In the genomic region with DNA sequence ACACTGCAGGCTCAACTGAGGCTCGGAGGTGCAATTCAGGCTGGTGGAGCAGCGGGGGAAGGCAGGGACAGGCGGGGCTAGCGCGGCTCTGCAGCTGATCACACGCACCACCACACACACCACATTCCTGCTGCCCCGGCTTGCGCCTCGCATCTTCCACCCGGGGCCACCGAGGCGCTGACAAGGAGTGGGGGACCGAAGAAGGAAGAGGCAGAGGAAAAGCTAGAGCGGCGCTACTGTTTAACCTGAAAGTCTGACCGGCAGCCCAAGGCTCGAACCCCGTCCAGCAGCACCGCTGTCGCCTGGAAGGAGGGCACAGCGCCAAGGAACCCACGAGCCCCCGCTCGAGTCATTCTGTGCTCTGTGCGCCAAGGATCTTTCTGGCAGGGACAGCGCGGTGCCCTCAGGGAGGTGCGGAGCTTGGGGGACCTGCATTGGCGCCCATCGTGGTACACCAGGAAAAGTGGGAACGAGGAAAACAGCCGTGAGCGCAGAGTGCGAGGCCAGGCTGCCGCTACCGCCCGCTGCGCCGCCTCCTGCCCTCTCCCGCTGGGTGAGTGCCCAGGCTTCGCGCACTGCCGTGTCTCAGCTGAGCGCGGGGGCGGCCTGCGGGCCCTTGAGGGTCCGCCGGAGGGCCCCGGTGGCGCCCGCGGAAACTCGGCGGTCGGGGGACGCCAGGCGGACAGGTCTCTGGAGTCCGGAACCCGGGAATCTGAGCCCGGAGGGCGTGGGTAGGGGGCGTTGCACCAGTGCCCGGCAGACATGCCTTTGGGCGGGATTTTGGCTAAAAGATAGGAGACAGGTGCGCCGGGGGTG, we compare ENCODE assay signal across 9 cellular contexts. TPM values are rescaled to one million over a fixed set of nuclear protein-coding genes. Genes with fewer than 3 reads are reported as not detected.
DNase-seq lines count a peak whose midpoint lies in the region; ATAC-seq, FAIRE-seq and TF ChIP-seq lines count a peak whose summit lies in the region.
"Had no signal": no experiment of that assay in that cellular context is flagged by ENCODE, and none has a peak within 500 bp of the region (broad histone marks: within the 10 kb centered on the region; RNA-seq: fewer than 3 reads in every experiment).

No MANE protein-coding gene starts in this region.

- H3K4me1 Mint-ChIP-seq in brain = peaks cover 37% of the 10 kb centered on the region

- 19% methylated on average over 26 of the region's 67 CpGs for WGBS in HepG2 (ENCODE audit: low lambda C conversion rate)
- 4 to 5% methylated on average over 13 to 25 of the region's 67 CpGs for WGBS in thyroid gland, 2 donors

- H3K36me3 Mint-ChIP-seq in brain = no peaks in the 10 kb centered on the region

- TF ChIP-seq CTCF in brain (conservative IDR thresholded peaks at IDR 0.05) = no peak
- no peak for TF ChIP-seq CTCF in HepG2 (CRISPR knock-in tag; IDR thresholded peaks at IDR 0.05)
- no peak for TF ChIP-seq CTCF in thyroid gland (IDR thresholded peaks at IDR 0.05)

- no peaks in the 10 kb centered on the region for H3K79me2 ChIP-seq in HepG2 (ENCODE audit: insufficient read depth, low read length)

- no peak for TF ChIP-seq RAD21 in HepG2 (CRISPR knock-in tag; IDR thresholded peaks at IDR 0.05)

- peak; percentile 81 for ATAC-seq in HepG2

- TF ChIP-seq EP300 in HepG2 (IDR thresholded peaks at IDR 0.05; ENCODE audit: low read depth in 2 of 2, low read length in 2 of 2) = no peak
- TF ChIP-seq EP300 in HepG2 (CRISPR knock-in tag; IDR thresholded peaks at IDR 0.05; ENCODE audit: borderline replicate concordance) = no peak

- H3K4me3 Mint-ChIP-seq in brain = peak overlapping the region; percentile 84 to 94 (median 91)

- in situ Hi-C loops in HepG2 (cut with HindIII; ENCODE audit: extremely low pct_ligation_motif_present, low pct_unique_long_range_greater_than_20kb) = no loop called here

- H3K36me3 ChIP-seq in HepG2 (replicated peaks in 1 of 2; ENCODE audit: control insufficient read depth in 1 of 2, insufficient read depth in 2 of 2, low read length in 2 of 2) = no peaks in the 10 kb centered on the region
- H3K36me3 ChIP-seq in thyroid gland = no peaks in the 10 kb centered on the region

- CTCF ChIA-PET in HepG2 (lab: Yijun Ruan, JAX; ENCODE audit: low intra/inter-chr PET ratio, low total read pairs) = no interaction called here

- H3K27me3 ChIP-seq in HepG2 (ENCODE audit: control insufficient read depth in 1 of 2, insufficient read depth in 2 of 2, low read length in 2 of 2) (peaks cover 0 to 20% of the 10 kb centered on the region in 2 experiments; a peak in 3 of 5 replicates), thyroid gland (peaks cover 20% of the 10 kb centered on the region)

- H3K4me1 ChIP-seq in HepG2 (ENCODE audit: insufficient read depth, low read length) (no peaks in the 10 kb centered on the region), thyroid gland (peaks cover 0 to 22% of the 10 kb centered on the region in 2 donors)

- H3K4me2 ChIP-seq in HepG2 (ENCODE audit: low read depth, low read length) = peak overlapping the region; percentile 41; the same call in 1 of the 2 replicates

- peaks cover 0 to 7% (median 3%) of the 10 kb centered on the region in 5 experiments for H3K9me3 Mint-ChIP-seq in brain

- H3K27ac ChIP-seq in HepG2 (ENCODE audit: extremely low read length, insufficient read depth, low read length) (no peak overlapping the region), thyroid gland (no peak overlapping the region)

- H4K20me1 ChIP-seq in HepG2 (ENCODE audit: insufficient read depth, low read length) = no peaks in the 10 kb centered on the region

- no peaks in the 10 kb centered on the region for H3K9me3 ChIP-seq in HepG2 (ENCODE audit: low read length)
- no peaks in the 10 kb centered on the region for H3K9me3 ChIP-seq in thyroid gland

- FAIRE-seq in HepG2 (lab: Jason Lieb, UNC) = no peak

- BruUV-seq in HepG2 (replicated peaks; lab: Mats Ljungman, UMichigan) = no TSS peak

- POLR2A ChIA-PET in HepG2 (lab: Yijun Ruan, JAX) = no interaction called here

- DNase-seq in NCI-H1105 (lab: John Stamatoyannopoulos, UW) = peak; percentile 41
- DNase-seq in HepG2 (ENCODE audit: low spot score) = no peak
- DNase-seq in thyroid gland = peak; percentile 16 to 29
- no peak for DNase-seq in HPDE6-E6E7 (ENCODE audit: extremely low spot score)
- no peak for DNase-seq in T1000 (lab: John Stamatoyannopoulos, UW)
- DNase-seq in GF-D8 (lab: John Stamatoyannopoulos, UW) = no peak
- DNase-seq: IMR-90 had no signal

- peak overlapping the region in 1 of 3 experiments; percentile 23; a peak in 1 of 6 replicates for H3K4me3 ChIP-seq in HepG2 (replicated peaks in 1 of 3; ENCODE audit: insufficient read depth in 1 of 3, low read depth in 2 of 3, low read length in 3 of 3)
- H3K4me3 ChIP-seq in thyroid gland (replicated peaks in 1 of 3) = peak overlapping the region in 1 of 3 donors; percentile 19

- H2AFZ ChIP-seq in HepG2 (ENCODE audit: low read length) = no peak overlapping the region

- no peak overlapping the region for H3K9ac ChIP-seq in HepG2 (ENCODE audit: insufficient read depth, low read depth, low read length)

- TF ChIP-seq POLR2A in HepG2 (IDR thresholded peaks at IDR 0.05; ENCODE audit: insufficient read depth in 1 of 2, low read depth in 2 of 2, low read length in 2 of 2) (no peak), thyroid gland (IDR thresholded peaks at IDR 0.05) (no peak)

- intact Hi-C loops in HepG2 (cut with micrococcal nuclease; ENCODE audit: unreplicated experiment) (no loop called here), thyroid gland (cut with DNase I) (no loop called here)

- H3K27me3 Mint-ChIP-seq in brain = peaks cover 29% of the 10 kb centered on the region

- H3K27ac Mint-ChIP-seq in brain = peak overlapping the region; percentile 62 to 98 (median 93)

TF ChIP-seq in HepG2, 621 proteins besides CTCF, POLR2A, EP300 and RAD21 (continues in another document):
- peak; percentile 36 for TF ChIP-seq HNRNPLL (IDR thresholded peaks at IDR 0.05; ENCODE audit: low read depth, low read length, poor library complexity, severe bottlenecking)
- TF ChIP-seq ZNF382 (CRISPR knock-in tag; IDR thresholded peaks at IDR 0.05; ENCODE audit: borderline replicate concordance) = no peak
- TF ChIP-seq, protein P1, sequence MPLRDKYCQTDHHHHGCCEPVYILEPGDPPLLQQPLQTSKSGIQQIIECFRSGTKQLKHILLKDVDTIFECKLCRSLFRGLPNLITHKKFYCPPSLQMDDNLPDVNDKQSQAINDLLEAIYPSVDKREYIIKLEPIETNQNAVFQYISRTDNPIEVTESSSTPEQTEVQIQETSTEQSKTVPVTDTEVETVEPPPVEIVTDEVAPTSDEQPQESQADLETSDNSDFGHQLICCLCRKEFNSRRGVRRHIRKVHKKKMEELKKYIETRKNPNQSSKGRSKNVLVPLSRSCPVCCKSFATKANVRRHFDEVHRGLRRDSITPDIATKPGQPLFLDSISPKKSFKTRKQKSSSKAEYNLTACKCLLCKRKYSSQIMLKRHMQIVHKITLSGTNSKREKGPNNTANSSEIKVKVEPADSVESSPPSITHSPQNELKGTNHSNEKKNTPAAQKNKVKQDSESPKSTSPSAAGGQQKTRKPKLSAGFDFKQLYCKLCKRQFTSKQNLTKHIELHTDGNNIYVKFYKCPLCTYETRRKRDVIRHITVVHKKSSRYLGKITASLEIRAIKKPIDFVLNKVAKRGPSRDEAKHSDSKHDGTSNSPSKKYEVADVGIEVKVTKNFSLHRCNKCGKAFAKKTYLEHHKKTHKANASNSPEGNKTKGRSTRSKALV (CRISPR knock-in tag; IDR thresholded peaks at IDR 0.05) = 0 out of 2 replicates have a peak, but pooled peaks have one; percentile 29
- no peak for TF ChIP-seq RELA (CRISPR knock-in tag; IDR thresholded peaks at IDR 0.05)
- TF ChIP-seq SMYD3 (CRISPR knock-in tag; IDR thresholded peaks at IDR 0.05) = no peak
- peak; percentile 17 for TF ChIP-seq AGO1 (IDR thresholded peaks at IDR 0.05; ENCODE audit: low read depth, low read length, poor library complexity, severe bottlenecking)
- TF ChIP-seq, protein P2, sequence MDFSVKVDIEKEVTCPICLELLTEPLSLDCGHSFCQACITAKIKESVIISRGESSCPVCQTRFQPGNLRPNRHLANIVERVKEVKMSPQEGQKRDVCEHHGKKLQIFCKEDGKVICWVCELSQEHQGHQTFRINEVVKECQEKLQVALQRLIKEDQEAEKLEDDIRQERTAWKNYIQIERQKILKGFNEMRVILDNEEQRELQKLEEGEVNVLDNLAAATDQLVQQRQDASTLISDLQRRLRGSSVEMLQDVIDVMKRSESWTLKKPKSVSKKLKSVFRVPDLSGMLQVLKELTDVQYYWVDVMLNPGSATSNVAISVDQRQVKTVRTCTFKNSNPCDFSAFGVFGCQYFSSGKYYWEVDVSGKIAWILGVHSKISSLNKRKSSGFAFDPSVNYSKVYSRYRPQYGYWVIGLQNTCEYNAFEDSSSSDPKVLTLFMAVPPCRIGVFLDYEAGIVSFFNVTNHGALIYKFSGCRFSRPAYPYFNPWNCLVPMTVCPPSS (IDR thresholded peaks at IDR 0.05) = no peak
- no peak for TF ChIP-seq ELF4 (CRISPR knock-in tag; IDR thresholded peaks at IDR 0.05; ENCODE audit: borderline replicate concordance)
- 0 out of 2 replicates have a peak, but pooled peaks have one; percentile 52 for TF ChIP-seq MTA1 (CRISPR knock-in tag; IDR thresholded peaks at IDR 0.05; ENCODE audit: borderline replicate concordance)

RNA-seq across cellular contexts. Expression of a gene that starts 0.9 kb away (rescaled TPM):
- polyA plus RNA-seq in brain (ENCODE audit: insufficient read depth, low read depth, low replicate concordance) = 3.1 TPM
- not detected in 2 replicates for total RNA-seq in HepG2 (2016; rRNA removed; fragmentation: Illumina TruSeq; extraction: Trizol)
- total RNA-seq in HepG2 (2016; cell fraction: cytosol; rRNA removed; fragmentation: Illumina TruSeq; extraction: Trizol; ENCODE audit: low read depth) = not detected in 2 replicates
- not detected in 2 replicates for total RNA-seq in HepG2 (2016; cell fraction: insoluble cytoplasmic fraction; rRNA removed; fragmentation: Illumina TruSeq; extraction: Trizol)
- total RNA-seq in HepG2 (2016; cell fraction: membrane; rRNA removed; fragmentation: Illumina TruSeq; extraction: Trizol) = not detected in 2 replicates
- total RNA-seq in HepG2 (2016; cell fraction: nucleus; rRNA removed; fragmentation: Illumina TruSeq; extraction: Trizol) = not detected in 2 replicates
- not detected in 2 replicates for polyA plus RNA-seq in HepG2 (2011; rRNA removed)
- not detected in 2 replicates for polyA plus RNA-seq in HepG2 (2011; cell fraction: cytosol; rRNA removed)
- polyA plus RNA-seq in HepG2 (2011; cell fraction: nucleus; rRNA removed) = not detected in 2 replicates
- not detected in 2 replicates for polyA plus RNA-seq in HepG2 (2012)
- polyA plus RNA-seq in HepG2 (2016; cell fraction: cytosol; fragmentation: Illumina TruSeq; extraction: Trizol; ENCODE audit: low read depth) = not detected in 2 replicates
- not detected in 2 replicates for polyA plus RNA-seq in HepG2 (2016; cell fraction: insoluble cytoplasmic fraction; fragmentation: Illumina TruSeq; extraction: Trizol; ENCODE audit: low read depth)
- polyA plus RNA-seq in HepG2 (2016; cell fraction: membrane; fragmentation: Illumina TruSeq; extraction: Trizol; ENCODE audit: low read depth) = not detected in 2 replicates
- polyA plus RNA-seq in HepG2 (2016; cell fraction: nucleus; fragmentation: Illumina TruSeq; extraction: Trizol; ENCODE audit: insufficient read depth, low read depth) = not detected in 2 replicates
- not detected in 2 replicates for polyA minus RNA-seq in HepG2 (2011; rRNA and poly(A)+ RNA removed; ENCODE audit: low replicate concordance)
- polyA minus RNA-seq in HepG2 (2011; cell fraction: cytosol; rRNA and poly(A)+ RNA removed) = not detected in 2 replicates
- not detected in 2 replicates for polyA minus RNA-seq in HepG2 (2011; cell fraction: nucleus; rRNA and poly(A)+ RNA removed)
- total RNA-seq in thyroid gland = not detected
- total RNA-seq: dermis microvascular lymphatic vessel endothelial cell, IMR-90 had no signal
- polyA plus RNA-seq: IMR-90 had no signal

Comparison
In these comparisons a context has a peak if more than half of its experiments do, and no peak if none do; other contexts are left out.
1. DNase-seq: peak in NCI-H1105 (single experiment) and thyroid gland (2 of 2); none in HepG2 (single experiment), HPDE6-E6E7 (single experiment), T1000 (single experiment) and GF-D8 (single experiment).